Comparison of ENCODE assay signal across 11 cellular contexts in genomic region chr4:26601204-26601603, GRCh38.
"Had no signal": no experiment of that assay in that cellular context is flagged by ENCODE, and none has a peak within 500 bp of the region (broad histone marks: within the 10 kb centered on the region; RNA-seq: fewer than 3 reads in every experiment).

No MANE protein-coding gene starts in this region.

- H3K9ac ChIP-seq: GM23248 had no signal

- H3K27ac ChIP-seq: GM23248 had no signal

- H3K9me3 ChIP-seq: HAP-1 had no signal

- FAIRE-seq: H1, H54 had no signal

- H3K4me2 ChIP-seq: GM23338 had no signal

- ATAC-seq: GM23338, HCT116 had no signal

- H2AFZ ChIP-seq: GM23248, GM23338 had no signal

- H3K36me3 ChIP-seq: HAP-1 had no signal

- H3K4me1 ChIP-seq: HAP-1 had no signal

- DNase-seq: GM23248, GOT3, H7, H9, HCEC 1CT, HFFc6 had no signal

- H3K4me3 ChIP-seq: GM23248, GM23338, HAP-1 had no signal
